Comparison of ENCODE assay signal across 1 cellular context in the genomic region with DNA sequence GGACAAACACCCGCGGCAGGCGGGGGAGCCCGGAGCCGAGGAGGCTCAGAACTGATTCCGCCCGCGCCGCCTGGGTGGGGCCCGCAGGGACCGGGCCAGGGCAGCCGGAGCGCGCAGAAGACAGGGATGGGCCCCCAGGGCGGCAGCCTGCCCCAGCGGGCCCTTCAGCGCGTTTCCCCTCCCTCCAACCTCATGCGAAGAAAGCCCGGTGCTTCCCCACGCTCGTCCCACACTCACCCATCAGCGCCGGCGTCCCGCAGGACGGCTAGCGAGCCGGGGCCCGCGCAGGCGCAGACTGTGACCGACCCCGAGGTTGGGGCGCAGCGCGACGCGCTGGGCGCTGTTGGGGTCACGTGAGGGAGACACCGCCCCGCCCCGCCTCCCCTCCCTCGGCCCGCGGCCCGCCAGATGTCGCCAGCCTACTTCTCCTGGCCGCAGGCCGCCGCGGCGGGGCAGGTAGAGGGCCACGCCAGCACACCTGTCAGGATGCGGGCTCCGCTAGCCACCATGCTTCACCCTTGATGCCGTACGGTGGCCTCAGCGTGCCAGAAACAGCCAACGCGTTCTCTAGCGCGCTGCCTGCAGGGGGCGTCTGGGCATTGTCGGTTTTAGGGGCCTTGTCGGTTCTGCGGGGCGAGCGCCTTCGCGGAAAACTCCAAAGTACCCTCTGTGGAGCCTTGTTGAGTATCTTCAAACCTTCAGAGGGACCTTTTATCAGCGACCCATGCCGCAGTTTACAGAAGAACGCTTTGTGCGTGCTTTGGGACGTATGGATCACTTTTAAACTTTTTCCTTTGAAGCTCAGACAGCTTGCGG.
A peak's percentile ranks its signal among the peaks of the same experiment; 100 is the strongest.
TF ChIP-seq lines count a peak whose summit lies in the region.

A gene with protein sequence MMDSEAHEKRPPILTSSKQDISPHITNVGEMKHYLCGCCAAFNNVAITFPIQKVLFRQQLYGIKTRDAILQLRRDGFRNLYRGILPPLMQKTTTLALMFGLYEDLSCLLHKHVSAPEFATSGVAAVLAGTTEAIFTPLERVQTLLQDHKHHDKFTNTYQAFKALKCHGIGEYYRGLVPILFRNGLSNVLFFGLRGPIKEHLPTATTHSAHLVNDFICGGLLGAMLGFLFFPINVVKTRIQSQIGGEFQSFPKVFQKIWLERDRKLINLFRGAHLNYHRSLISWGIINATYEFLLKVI (minus strand): TSS at position 297 of the 816 bp plus-strand sequence. CDS start 15,577 bp downstream, outside the sequence.

TF ChIP-seq in HepG2, 621 proteins besides CTCF, POLR2A, EP300 and RAD21 (continued from another document and continues in another):
- TF ChIP-seq RFXANK (CRISPR knock-in tag; IDR thresholded peaks at IDR 0.05) (peak; percentile 83; the same call in 1 of the 2 replicates), ZNF224 (CRISPR knock-in tag; IDR thresholded peaks at IDR 0.05) (no peak), ZSCAN31 (CRISPR knock-in tag; IDR thresholded peaks at IDR 0.05; ENCODE audit: low read depth) (peak; percentile 95), HCFC1 (IDR thresholded peaks at IDR 0.05; ENCODE audit: low read depth, low read length) (peak; percentile 56), FOXJ3 (CRISPR knock-in tag; IDR thresholded peaks at IDR 0.05; ENCODE audit: borderline replicate concordance) (0 out of 2 replicates have a peak, but pooled peaks have one; percentile 33), KDM2A (CRISPR knock-in tag; IDR thresholded peaks at IDR 0.05; ENCODE audit: borderline replicate concordance, low read depth) (peak; percentile 99), ZNF260 (CRISPR knock-in tag; IDR thresholded peaks at IDR 0.05; ENCODE audit: borderline replicate concordance, low read depth) (no peak; the same call in 1 of the 2 replicates), ZNF282 (IDR thresholded peaks at IDR 0.05; ENCODE audit: partially characterized antibody) (no peak), SYNCRIP (IDR thresholded peaks at IDR 0.05; ENCODE audit: insufficient read depth, low read depth, low read length) (no peak), SNAPC2 (CRISPR knock-in tag; IDR thresholded peaks at IDR 0.05) (peak; percentile 97), FOXM1 (CRISPR knock-in tag; IDR thresholded peaks at IDR 0.05) (no peak), ZBTB1 (CRISPR knock-in tag; IDR thresholded peaks at IDR 0.05; ENCODE audit: borderline replicate concordance) (no peak), ZNF354B (CRISPR knock-in tag; IDR thresholded peaks at IDR 0.05) (peak; percentile 88; the same call in 1 of the 2 replicates), ZNF790 (CRISPR knock-in tag; IDR thresholded peaks at IDR 0.05; ENCODE audit: borderline replicate concordance) (peak; percentile 97), FOXA1 (IDR thresholded peaks at IDR 0.05) (no peak), FOXA1 (CRISPR knock-in tag; IDR thresholded peaks at IDR 0.05) (peak; percentile 60), FOXC1 (CRISPR knock-in tag; IDR thresholded peaks at IDR 0.05; ENCODE audit: borderline replicate concordance) (peak; percentile 97), ZNF724P (CRISPR knock-in tag; IDR thresholded peaks at IDR 0.05; ENCODE audit: borderline replicate concordance) (peak; percentile 91; the same call in 1 of the 2 replicates), ZNF720 (CRISPR knock-in tag; IDR thresholded peaks at IDR 0.05) (peak; percentile 83; the same call in 1 of the 2 replicates), ZNF337 (CRISPR knock-in tag; IDR thresholded peaks at IDR 0.05; ENCODE audit: borderline replicate concordance, low read depth) (peak; percentile 84; the same call in 1 of the 2 replicates), ZNF672 (CRISPR knock-in tag; IDR thresholded peaks at IDR 0.05) (no peak), FOSL2 (CRISPR knock-in tag; IDR thresholded peaks at IDR 0.05) (peak; percentile 72), SETDB1 (CRISPR knock-in tag; IDR thresholded peaks at IDR 0.05; ENCODE audit: borderline replicate concordance) (no peak), SOX6 (IDR thresholded peaks at IDR 0.05) (no peak), SOX6 (CRISPR knock-in tag; IDR thresholded peaks at IDR 0.05) (peak; percentile 78), BRCA1 (CRISPR knock-in tag; IDR thresholded peaks at IDR 0.05) (no peak; the same call in 1 of the 2 replicates), KLF16 (CRISPR knock-in tag; IDR thresholded peaks at IDR 0.05) (peak in 1 of 2 experiments; percentile 40; a peak in 3 of 4 replicates), FOXO1 (CRISPR knock-in tag; IDR thresholded peaks at IDR 0.05) (peak; percentile 87), ZNF775 (CRISPR knock-in tag; IDR thresholded peaks at IDR 0.05; ENCODE audit: borderline replicate concordance) (no peak), PTBP1 (IDR thresholded peaks at IDR 0.05; ENCODE audit: low read depth, low read length, poor library complexity, severe bottlenecking) (no peak), EED (CRISPR knock-in tag; IDR thresholded peaks at IDR 0.05) (no peak; the same call in 1 of the 2 replicates), CBX5 (CRISPR knock-in tag; IDR thresholded peaks at IDR 0.05; ENCODE audit: borderline replicate concordance) (peak; percentile 99), ZNF773 (CRISPR knock-in tag; IDR thresholded peaks at IDR 0.05; ENCODE audit: borderline replicate concordance) (no peak; the same call in 1 of the 2 replicates), ZNF674 (CRISPR knock-in tag; IDR thresholded peaks at IDR 0.05; ENCODE audit: low read depth) (peak; percentile 75; the same call in 1 of the 2 replicates), NR2F1 (CRISPR knock-in tag; IDR thresholded peaks at IDR 0.05) (peak in 1 of 2 experiments; percentile 31; a peak in 1 of 4 replicates), ZNF546 (CRISPR knock-in tag; conservative IDR thresholded peaks at IDR 0.05) (no peak), ZNF543 (CRISPR knock-in tag; IDR thresholded peaks at IDR 0.05) (peak; percentile 85), ZNF619 (CRISPR knock-in tag; IDR thresholded peaks at IDR 0.05) (peak; percentile 64; the same call in 1 of the 2 replicates), XRCC5 (optimal IDR thresholded peaks at IDR 0.05; ENCODE audit: low read length) (peak; percentile 97), PPARG (CRISPR knock-in tag; conservative IDR thresholded peaks at IDR 0.05) (peak; percentile 67), ZNF567 (CRISPR knock-in tag; IDR thresholded peaks at IDR 0.05; ENCODE audit: borderline replicate concordance) (peak; percentile 45; the same call in 1 of the 2 replicates), ZNF460 (CRISPR knock-in tag; IDR thresholded peaks at IDR 0.05; ENCODE audit: borderline replicate concordance) (peak; percentile 58; the same call in 1 of the 2 replicates)
- TF ChIP-seq, protein P1, sequence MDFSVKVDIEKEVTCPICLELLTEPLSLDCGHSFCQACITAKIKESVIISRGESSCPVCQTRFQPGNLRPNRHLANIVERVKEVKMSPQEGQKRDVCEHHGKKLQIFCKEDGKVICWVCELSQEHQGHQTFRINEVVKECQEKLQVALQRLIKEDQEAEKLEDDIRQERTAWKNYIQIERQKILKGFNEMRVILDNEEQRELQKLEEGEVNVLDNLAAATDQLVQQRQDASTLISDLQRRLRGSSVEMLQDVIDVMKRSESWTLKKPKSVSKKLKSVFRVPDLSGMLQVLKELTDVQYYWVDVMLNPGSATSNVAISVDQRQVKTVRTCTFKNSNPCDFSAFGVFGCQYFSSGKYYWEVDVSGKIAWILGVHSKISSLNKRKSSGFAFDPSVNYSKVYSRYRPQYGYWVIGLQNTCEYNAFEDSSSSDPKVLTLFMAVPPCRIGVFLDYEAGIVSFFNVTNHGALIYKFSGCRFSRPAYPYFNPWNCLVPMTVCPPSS (IDR thresholded peaks at IDR 0.05) = no peak
- TF ChIP-seq, protein P2, sequence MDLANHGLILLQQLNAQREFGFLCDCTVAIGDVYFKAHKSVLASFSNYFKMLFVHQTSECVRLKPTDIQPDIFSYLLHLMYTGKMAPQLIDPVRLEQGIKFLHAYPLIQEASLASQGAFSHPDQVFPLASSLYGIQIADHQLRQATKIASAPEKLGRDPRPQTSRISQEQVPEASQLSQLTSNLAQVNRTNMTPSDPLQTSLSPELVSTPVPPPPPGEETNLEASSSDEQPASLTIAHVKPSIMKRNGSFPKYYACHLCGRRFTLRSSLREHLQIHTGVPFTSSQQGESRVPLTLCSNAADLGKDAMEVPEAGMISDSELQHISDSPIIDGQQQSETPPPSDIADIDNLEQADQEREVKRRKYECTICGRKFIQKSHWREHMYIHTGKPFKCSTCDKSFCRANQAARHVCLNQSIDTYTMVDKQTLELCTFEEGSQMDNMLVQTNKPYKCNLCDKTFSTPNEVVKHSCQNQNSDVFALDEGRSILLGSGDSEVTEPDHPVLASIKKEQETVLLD (CRISPR knock-in tag; IDR thresholded peaks at IDR 0.05; ENCODE audit: low read depth) = no peak; the same call in 1 of the 2 replicates
- TF ChIP-seq, protein P3, sequence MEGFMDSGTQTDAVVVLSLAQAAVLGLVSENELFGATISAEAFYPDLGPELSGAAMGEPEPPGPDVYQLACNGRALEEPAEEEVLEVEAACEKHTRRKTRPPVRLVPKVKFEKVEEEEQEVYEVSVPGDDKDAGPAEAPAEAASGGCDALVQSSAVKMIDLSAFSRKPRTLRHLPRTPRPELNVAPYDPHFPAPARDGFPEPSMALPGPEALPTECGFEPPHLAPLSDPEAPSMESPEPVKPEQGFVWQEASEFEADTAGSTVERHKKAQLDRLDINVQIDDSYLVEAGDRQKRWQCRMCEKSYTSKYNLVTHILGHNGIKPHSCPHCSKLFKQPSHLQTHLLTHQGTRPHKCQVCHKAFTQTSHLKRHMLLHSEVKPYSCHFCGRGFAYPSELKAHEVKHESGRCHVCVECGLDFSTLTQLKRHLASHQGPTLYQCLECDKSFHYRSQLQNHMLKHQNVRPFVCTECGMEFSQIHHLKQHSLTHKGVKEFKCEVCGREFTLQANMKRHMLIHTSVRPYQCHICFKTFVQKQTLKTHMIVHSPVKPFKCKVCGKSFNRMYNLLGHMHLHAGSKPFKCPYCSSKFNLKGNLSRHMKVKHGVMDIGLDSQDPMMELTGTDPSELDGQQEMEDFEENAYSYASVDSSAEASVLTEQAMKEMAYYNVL (CRISPR knock-in tag; IDR thresholded peaks at IDR 0.05; ENCODE audit: borderline replicate concordance) = no peak; the same call in 1 of the 2 replicates
- TF ChIP-seq, protein P4, sequence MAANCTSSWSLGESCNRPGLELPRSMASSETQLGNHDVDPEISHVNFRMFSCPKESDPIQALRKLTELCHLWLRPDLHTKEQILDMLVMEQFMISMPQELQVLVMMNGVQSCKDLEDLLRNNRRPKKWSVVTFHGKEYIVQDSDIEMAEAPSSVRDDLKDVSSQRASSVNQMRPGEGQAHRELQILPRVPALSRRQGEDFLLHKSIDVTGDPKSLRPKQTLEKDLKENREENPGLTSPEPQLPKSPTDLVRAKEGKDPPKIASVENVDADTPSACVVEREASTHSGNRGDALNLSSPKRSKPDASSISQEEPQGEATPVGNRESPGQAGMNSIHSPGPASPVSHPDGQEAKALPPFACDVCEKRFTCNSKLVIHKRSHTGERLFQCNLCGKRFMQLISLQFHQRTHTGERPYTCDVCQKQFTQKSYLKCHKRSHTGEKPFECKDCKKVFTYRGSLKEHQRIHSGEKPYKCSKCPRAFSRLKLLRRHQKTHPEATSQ (CRISPR knock-in tag; IDR thresholded peaks at IDR 0.05; ENCODE audit: borderline replicate concordance) = peak; percentile 96
- TF ChIP-seq, protein P5, sequence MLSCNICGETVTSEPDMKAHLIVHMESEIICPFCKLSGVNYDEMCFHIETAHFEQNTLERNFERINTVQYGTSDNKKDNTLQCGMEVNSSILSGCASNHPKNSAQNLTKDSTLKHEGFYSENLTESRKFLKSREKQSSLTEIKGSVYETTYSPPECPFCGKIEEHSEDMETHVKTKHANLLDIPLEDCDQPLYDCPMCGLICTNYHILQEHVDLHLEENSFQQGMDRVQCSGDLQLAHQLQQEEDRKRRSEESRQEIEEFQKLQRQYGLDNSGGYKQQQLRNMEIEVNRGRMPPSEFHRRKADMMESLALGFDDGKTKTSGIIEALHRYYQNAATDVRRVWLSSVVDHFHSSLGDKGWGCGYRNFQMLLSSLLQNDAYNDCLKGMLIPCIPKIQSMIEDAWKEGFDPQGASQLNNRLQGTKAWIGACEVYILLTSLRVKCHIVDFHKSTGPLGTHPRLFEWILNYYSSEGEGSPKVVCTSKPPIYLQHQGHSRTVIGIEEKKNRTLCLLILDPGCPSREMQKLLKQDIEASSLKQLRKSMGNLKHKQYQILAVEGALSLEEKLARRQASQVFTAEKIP (CRISPR knock-in tag; IDR thresholded peaks at IDR 0.05; ENCODE audit: borderline replicate concordance) = no peak
- TF ChIP-seq, protein P6, sequence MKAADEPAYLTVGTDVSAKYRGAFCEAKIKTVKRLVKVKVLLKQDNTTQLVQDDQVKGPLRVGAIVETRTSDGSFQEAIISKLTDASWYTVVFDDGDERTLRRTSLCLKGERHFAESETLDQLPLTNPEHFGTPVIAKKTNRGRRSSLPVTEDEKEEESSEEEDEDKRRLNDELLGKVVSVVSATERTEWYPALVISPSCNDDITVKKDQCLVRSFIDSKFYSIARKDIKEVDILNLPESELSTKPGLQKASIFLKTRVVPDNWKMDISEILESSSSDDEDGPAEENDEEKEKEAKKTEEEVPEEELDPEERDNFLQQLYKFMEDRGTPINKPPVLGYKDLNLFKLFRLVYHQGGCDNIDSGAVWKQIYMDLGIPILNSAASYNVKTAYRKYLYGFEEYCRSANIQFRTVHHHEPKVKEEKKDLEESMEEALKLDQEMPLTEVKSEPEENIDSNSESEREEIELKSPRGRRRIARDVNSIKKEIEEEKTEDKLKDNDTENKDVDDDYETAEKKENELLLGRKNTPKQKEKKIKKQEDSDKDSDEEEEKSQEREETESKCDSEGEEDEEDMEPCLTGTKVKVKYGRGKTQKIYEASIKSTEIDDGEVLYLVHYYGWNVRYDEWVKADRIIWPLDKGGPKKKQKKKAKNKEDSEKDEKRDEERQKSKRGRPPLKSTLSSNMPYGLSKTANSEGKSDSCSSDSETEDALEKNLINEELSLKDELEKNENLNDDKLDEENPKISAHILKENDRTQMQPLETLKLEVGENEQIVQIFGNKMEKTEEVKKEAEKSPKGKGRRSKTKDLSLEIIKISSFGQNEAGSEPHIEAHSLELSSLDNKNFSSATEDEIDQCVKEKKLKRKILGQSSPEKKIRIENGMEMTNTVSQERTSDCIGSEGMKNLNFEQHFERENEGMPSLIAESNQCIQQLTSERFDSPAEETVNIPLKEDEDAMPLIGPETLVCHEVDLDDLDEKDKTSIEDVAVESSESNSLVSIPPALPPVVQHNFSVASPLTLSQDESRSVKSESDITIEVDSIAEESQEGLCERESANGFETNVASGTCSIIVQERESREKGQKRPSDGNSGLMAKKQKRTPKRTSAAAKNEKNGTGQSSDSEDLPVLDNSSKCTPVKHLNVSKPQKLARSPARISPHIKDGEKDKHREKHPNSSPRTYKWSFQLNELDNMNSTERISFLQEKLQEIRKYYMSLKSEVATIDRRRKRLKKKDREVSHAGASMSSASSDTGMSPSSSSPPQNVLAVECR (CRISPR knock-in tag; IDR thresholded peaks at IDR 0.05; ENCODE audit: borderline replicate concordance) = peak; percentile 97
